In genomic region chr3:151044706-151045105, GRCh38 we compare ENCODE assay signal across 15 cellular contexts. TPM values are rescaled to one million over a fixed set of nuclear protein-coding genes. Genes with fewer than 3 reads are reported as not detected.
"Had no signal": no experiment of that assay in that cellular context is flagged by ENCODE, and none has a peak within 500 bp of the region (broad histone marks: within the 10 kb centered on the region; RNA-seq: fewer than 3 reads in every experiment).

No MANE protein-coding gene starts in this region.

- FAIRE-seq: kidney, urothelium cell line had no signal

- ATAC-seq: activated CD4-positive, alpha-beta T cell treated with anti-CD3 and anti-CD28 coated beads for 36 hours; activated CD8-positive, alpha-beta T cell treated with anti-CD3 and anti-CD28 coated beads for 36 hours; activated naive CD8-positive, alpha-beta T cell treated with anti-CD3 and anti-CD28 coated beads, Interleukin-2, amount 50 U/mL, for 24 hours; body of pancreas; esophagus mucosa; gastroesophageal sphincter had no signal

- H3K27me3 ChIP-seq: body of pancreas, gastroesophageal sphincter had no signal

- H3K27ac ChIP-seq: body of pancreas, gastroesophageal sphincter, skin epidermis, VCaP had no signal

- DNase-seq: activated CD4-positive, alpha-beta T cell treated with anti-CD3 and anti-CD28 coated beads for 36 hours; activated CD8-positive, alpha-beta memory T cell treated with anti-CD3 and anti-CD28 coated beads, Interleukin-2, amount 50 U/mL, for 48 hours; activated CD8-positive, alpha-beta T cell treated with anti-CD3 and anti-CD28 coated beads for 36 hours; activated naive CD4-positive, alpha-beta T cell; activated naive CD8-positive, alpha-beta T cell treated with anti-CD3 and anti-CD28 coated beads, Interleukin-2, amount 50 U/mL, for 24 hours; body of pancreas; cerebellar nuclear complex; kidney; SW 1271 had no signal

- H3K36me3 ChIP-seq: gastroesophageal sphincter had no signal

- H3K4me3 ChIP-seq: body of pancreas, gastroesophageal sphincter, skin epidermis had no signal

- H3K4me1 ChIP-seq: body of pancreas, gastroesophageal sphincter had no signal

- H3K9me3 ChIP-seq: body of pancreas, gastroesophageal sphincter had no signal

RNA-seq across cellular contexts. Expression of gene MED12L, which starts 40.8 kb away (rescaled TPM):
- total RNA-seq: myocyte had no signal
